ENCODE assay signal across 21 cellular contexts in genomic region chr10:112782176-112782907, GRCh38.
DNase-seq lines count a peak whose midpoint lies in the region; ATAC-seq and TF ChIP-seq lines count a peak whose summit lies in the region.
"Had no signal": no experiment of that assay in that cellular context is flagged by ENCODE, and none has a peak within 500 bp of the region (broad histone marks: within the 10 kb centered on the region; RNA-seq: fewer than 3 reads in every experiment).

No MANE protein-coding gene starts in this region.

- no peak overlapping the region for H3K4me3 ChIP-seq in adipocyte (ENCODE audit: low read length)
- H3K4me3 ChIP-seq in cardiac muscle cell = no peak overlapping the region
- H3K4me3 ChIP-seq in tibial artery = no peak overlapping the region

- peak overlapping the region; percentile 43 for H3K9ac ChIP-seq in adipocyte (ENCODE audit: low read length)

- no peaks in the 10 kb centered on the region for H3K9me3 ChIP-seq in adipocyte (ENCODE audit: control insufficient read depth, low read length)
- no peaks in the 10 kb centered on the region for H3K9me3 ChIP-seq in cardiac muscle cell (ENCODE audit: low read depth)
- no peaks in the 10 kb centered on the region for H3K9me3 ChIP-seq in tibial artery

- H3K9me3 Mint-ChIP-seq in nephron = peaks cover 2% of the 10 kb centered on the region
- H3K9me3 Mint-ChIP-seq: dendritic cell treated with granulocyte-macrophage colony-stimulating factor and Interleukin-4, amounts not matched to agents 40 ng/mL and 50 ng/mL, for 4 days had no signal

- peak overlapping the region; percentile 73 to 93 (median 86) for H3K27ac Mint-ChIP-seq in nephron
- H3K27ac Mint-ChIP-seq: dendritic cell treated with granulocyte-macrophage colony-stimulating factor and Interleukin-4, amounts not matched to agents 40 ng/mL and 50 ng/mL, for 4 days; naive thymus-derived CD8-positive, alpha-beta T cell; stimulated activated naive B cell treated with anti-CD40 and anti-IgM and Interleukin-4, amounts not matched to agents 10 μg/mL and 1 μg/mL and 100 μg/mL, for 72 hours had no signal

- H3K27me3 Mint-ChIP-seq in nephron (ENCODE audit: low read depth) = no peaks in the 10 kb centered on the region
- H3K27me3 Mint-ChIP-seq: CD8-positive, alpha-beta memory T cell; dendritic cell treated with granulocyte-macrophage colony-stimulating factor and Interleukin-4, amounts not matched to agents 40 ng/mL and 50 ng/mL, for 4 days; naive thymus-derived CD8-positive, alpha-beta T cell; stimulated activated naive B cell treated with anti-CD40 and anti-IgM and Interleukin-4, amounts not matched to agents 10 μg/mL and 1 μg/mL and 100 μg/mL, for 72 hours had no signal

- H3K27me3 ChIP-seq in adipocyte (replicated peaks; ENCODE audit: control insufficient read depth, insufficient read depth, low read length) = no peaks in the 10 kb centered on the region
- no peaks in the 10 kb centered on the region for H3K27me3 ChIP-seq in cardiac muscle cell
- no peaks in the 10 kb centered on the region for H3K27me3 ChIP-seq in tibial artery

- H3K36me3 ChIP-seq in adipocyte (ENCODE audit: control insufficient read depth, insufficient read depth, low read length, severe bottlenecking) (no peaks in the 10 kb centered on the region), cardiac muscle cell (no peaks in the 10 kb centered on the region), tibial artery (no peaks in the 10 kb centered on the region)

- DNase-seq in adipocyte (ENCODE audit: low read depth) = no peak
- peak; percentile 49 to 60 for DNase-seq in cardiac muscle cell (ENCODE audit: low read depth in 1 of 2, low spot score in 1 of 2)
- peak; percentile 73 to 79 for DNase-seq in tibial artery
- no peak for DNase-seq in amygdala (lab: John Stamatoyannopoulos, UW)
- DNase-seq in stimulated activated CD4-positive, alpha-beta T cell treated with anti-CD3 and anti-CD28 coated beads, Interleukin-2, amount 100 ng/mL, for 24 hours = no peak
- DNase-seq: activated CD4-positive, alpha-beta T cell treated with anti-CD3 and anti-CD28 coated beads, Interleukin-2, amount 50 U/mL, for 4 hours; activated naive CD4-positive, alpha-beta T cell; CD8-positive, alpha-beta memory T cell; H7; KBM-7; MV-4-11; naive thymus-derived CD8-positive, alpha-beta T cell; NCI-H2029; NCI-H446; NK-92 treated with Interleukin-12 subunit alpha and Interleukin-12 subunit beta, amount 100 ng/mL, for 24 hours; stimulated activated naive B cell treated with anti-CD40 and anti-IgM and Interleukin-4, amounts not matched to agents 10 μg/mL and 1 μg/mL and 100 μg/mL, for 72 hours had no signal

- H3K4me1 Mint-ChIP-seq in nephron = peaks cover 62% of the 10 kb centered on the region
- H3K4me1 Mint-ChIP-seq: CD8-positive, alpha-beta memory T cell had no signal

- intact Hi-C loops in tibial artery (cut with DNase I; ENCODE audit: low total_unique reads) = no loop called here

- H3K27ac ChIP-seq in cardiac muscle cell = peak overlapping the region; percentile 90
- no peak overlapping the region for H3K27ac ChIP-seq in tibial artery
- H3K27ac ChIP-seq: RWPE1 had no signal

- ATAC-seq in HG02610 (IDR thresholded peaks at IDR 0.05; ENCODE audit: unreplicated experiment) = no peak
- no peak for ATAC-seq in GM21529 (IDR thresholded peaks at IDR 0.05; ENCODE audit: unreplicated experiment)
- ATAC-seq: naive thymus-derived CD8-positive, alpha-beta T cell; stimulated activated naive B cell treated with anti-CD40 and anti-IgM and Interleukin-4, amounts not matched to agents 10 μg/mL and 1 μg/mL and 100 μg/mL, for 72 hours had no signal

- peak overlapping the region in 2 of 3 experiments; percentile 36 to 67 for H3K4me3 Mint-ChIP-seq in nephron
- H3K4me3 Mint-ChIP-seq: CD8-positive, alpha-beta memory T cell; dendritic cell treated with granulocyte-macrophage colony-stimulating factor and Interleukin-4, amounts not matched to agents 40 ng/mL and 50 ng/mL, for 4 days; naive thymus-derived CD8-positive, alpha-beta T cell; stimulated activated naive B cell treated with anti-CD40 and anti-IgM and Interleukin-4, amounts not matched to agents 10 μg/mL and 1 μg/mL and 100 μg/mL, for 72 hours had no signal

- TF ChIP-seq CTCF in cardiac muscle cell (IDR thresholded peaks at IDR 0.05; ENCODE audit: low read depth, low read length) (no peak), nephron (IDR thresholded peaks at IDR 0.05; ENCODE audit: unreplicated experiment in 3 of 3) (no peak), tibial artery (IDR thresholded peaks at IDR 0.05) (no peak)

- H3K4me1 ChIP-seq in adipocyte (ENCODE audit: control insufficient read depth, insufficient read depth, low read length) (peaks cover 55% of the 10 kb centered on the region), cardiac muscle cell (ENCODE audit: low read depth) (peaks cover 45% of the 10 kb centered on the region), tibial artery (peaks cover 0 to 11% (median 3%) of the 10 kb centered on the region in 4 donors)

- H3K36me3 Mint-ChIP-seq in nephron (ENCODE audit: low read depth) = peaks cover 3% of the 10 kb centered on the region

Comparison
In these comparisons a context has a peak if more than half of its experiments do, and no peak if none do; other contexts are left out.
1. DNase-seq: peak in cardiac muscle cell (2 of 2) and tibial artery (2 of 2); none in adipocyte (single experiment), amygdala (0 of 56) and stimulated activated CD4-positive, alpha-beta T cell treated with anti-CD3 and anti-CD28 coated beads, Interleukin-2, amount 100 ng/mL, for 24 hours (0 of 2).